ENCODE assay signal across 8 cellular contexts in genomic region chr11:120929664-120930154, GRCh38.
DNase-seq lines count a peak whose midpoint lies in the region; ATAC-seq, FAIRE-seq and TF ChIP-seq lines count a peak whose summit lies in the region.

No MANE protein-coding gene starts in this region.

- no peak overlapping the region for H3K27ac Mint-ChIP-seq in CD14-positive monocyte
- H3K27ac Mint-ChIP-seq in activated naive CD4-positive, alpha-beta T cell treated with anti-CD3 and anti-CD28 coated beads for 36 hours = no peak overlapping the region

- no peaks in the 10 kb centered on the region for H3K9me3 Mint-ChIP-seq in CD14-positive monocyte
- H3K9me3 Mint-ChIP-seq in activated naive CD4-positive, alpha-beta T cell treated with anti-CD3 and anti-CD28 coated beads for 36 hours = no peaks in the 10 kb centered on the region

- no peaks in the 10 kb centered on the region for H3K4me1 Mint-ChIP-seq in CD14-positive monocyte
- H3K4me1 Mint-ChIP-seq in activated naive CD4-positive, alpha-beta T cell treated with anti-CD3 and anti-CD28 coated beads for 36 hours (ENCODE audit: low read depth) = no peaks in the 10 kb centered on the region

- peaks cover 2 to 8% (median 4%) of the 10 kb centered on the region in 3 donors for H3K27me3 Mint-ChIP-seq in CD14-positive monocyte (ENCODE audit: low read depth in 3 of 3)
- peaks cover 2% of the 10 kb centered on the region for H3K27me3 Mint-ChIP-seq in activated naive CD4-positive, alpha-beta T cell treated with anti-CD3 and anti-CD28 coated beads for 36 hours (ENCODE audit: low read depth)

- peak; percentile 85 for TF ChIP-seq CTCF in CD14-positive monocyte (IDR thresholded peaks at IDR 0.05)

- ATAC-seq in HG03432 (IDR thresholded peaks at IDR 0.05; ENCODE audit: unreplicated experiment) = no peak
- no peak for ATAC-seq in GM19397 (IDR thresholded peaks at IDR 0.05; ENCODE audit: unreplicated experiment)

- FAIRE-seq in H54 (lab: Jason Lieb, UNC) = no peak

- no peaks in the 10 kb centered on the region for H3K36me3 Mint-ChIP-seq in CD14-positive monocyte
- H3K36me3 Mint-ChIP-seq in activated naive CD4-positive, alpha-beta T cell treated with anti-CD3 and anti-CD28 coated beads for 36 hours (ENCODE audit: low read depth) = no peaks in the 10 kb centered on the region

- intact Hi-C loops in CD14-positive monocyte (cut with micrococcal nuclease) = no loop called here
- intact Hi-C loops in activated naive CD4-positive, alpha-beta T cell treated with anti-CD3 and anti-CD28 coated beads for 36 hours (cut with micrococcal nuclease) = loop anchor here (1.0 kb wide), 2 partner anchors 93 to 418 kb away; partner anchors contain the start of gene GRIK4

- CTCF ChIA-PET in activated naive CD4-positive, alpha-beta T cell treated with anti-CD3 and anti-CD28 coated beads for 36 hours (lab: Charles Lee) = interaction anchor here (0.6 to 1.8 kb wide), 14 partner anchors 12 to 702 kb away, joined by 3 to 10 read pairs (median 3); no protein-coding TSS in a partner anchor

- no peak for DNase-seq in CD14-positive monocyte (ENCODE audit: low spot score)
- DNase-seq in H54 (ENCODE audit: insufficient read length, low spot score) = peak; percentile 38
- DNase-seq in NCI-H82 treated with DMSO at 0.1 percent for 48 hours (lab: John Stamatoyannopoulos, UW; ENCODE audit: unreplicated experiment) = peak; percentile 34
- peak; percentile 64 for DNase-seq in activated naive CD4-positive, alpha-beta T cell treated with anti-CD3 and anti-CD28 coated beads for 36 hours
- peak; percentile 24 for DNase-seq in hepatic stellate cell (ENCODE audit: low spot score)
- peak; percentile 16 to 38 for DNase-seq in stimulated activated CD4-positive, alpha-beta T cell treated with anti-CD3 and anti-CD28 coated beads, Interleukin-15, amount 100 ng/mL, for 48 hours (ENCODE audit: low read depth in 2 of 2)

- no peak overlapping the region for H3K4me3 Mint-ChIP-seq in CD14-positive monocyte
- no peak overlapping the region for H3K4me3 Mint-ChIP-seq in activated naive CD4-positive, alpha-beta T cell treated with anti-CD3 and anti-CD28 coated beads for 36 hours

- TF ChIP-seq POLR2A in H54 (IDR thresholded peaks at IDR 0.05; ENCODE audit: low read depth, low read length) = no peak
